ENCODE assay signal across 10 cellular contexts in the genomic region with DNA sequence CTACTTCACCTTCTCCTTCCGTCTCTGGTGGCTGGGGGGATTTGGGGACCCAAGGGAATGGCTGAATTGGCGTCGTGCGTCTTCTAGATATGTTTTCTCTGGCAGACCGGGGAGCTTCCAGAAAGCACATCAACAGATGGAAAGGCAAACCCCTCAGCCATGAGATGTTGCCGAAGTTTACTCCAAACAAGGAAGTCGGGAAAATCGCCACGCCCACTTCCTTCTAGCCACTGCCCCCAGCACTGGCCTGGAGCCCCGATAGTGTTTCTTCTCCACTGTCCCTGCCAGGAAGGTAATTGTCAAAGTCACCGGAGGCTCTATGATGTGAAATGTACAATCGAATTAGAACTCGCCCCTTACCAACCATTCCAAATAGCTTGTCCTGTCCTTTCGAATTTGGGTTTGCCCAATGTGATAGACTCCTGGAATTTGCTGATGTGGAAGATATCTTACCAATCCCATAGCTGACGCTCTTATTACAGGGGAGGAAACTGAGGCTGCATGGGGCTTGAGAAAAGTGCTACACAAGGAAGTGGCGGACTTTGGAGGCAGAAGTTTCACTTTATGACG.
DNase-seq lines count a peak whose midpoint lies in the region; ATAC-seq and TF ChIP-seq lines count a peak whose summit lies in the region.
"Had no signal": no experiment of that assay in that cellular context is flagged by ENCODE, and none has a peak within 500 bp of the region (broad histone marks: within the 10 kb centered on the region; RNA-seq: fewer than 3 reads in every experiment).

No MANE protein-coding gene starts in this region.

- peak; percentile 76 for ATAC-seq in Right ventricle myocardium inferior
- no peak for ATAC-seq in HG03045 (IDR thresholded peaks at IDR 0.05; ENCODE audit: unreplicated experiment)
- ATAC-seq: effector memory CD8-positive, alpha-beta T cell had no signal

- peak overlapping the region; percentile 76 for H3K4me3 Mint-ChIP-seq in endodermal cell
- H3K4me3 Mint-ChIP-seq: effector memory CD8-positive, alpha-beta T cell had no signal

- no peak overlapping the region for H3K27ac ChIP-seq in endodermal cell (ENCODE audit: low read depth, low read length)
- H3K27ac ChIP-seq in muscle layer of duodenum (ENCODE audit: low read length) = no peak overlapping the region
- no peak overlapping the region for H3K27ac ChIP-seq in Karpas-422 (ENCODE audit: low read length)

- H3K9me3 Mint-ChIP-seq in endodermal cell = no peaks in the 10 kb centered on the region

- H3K9me3 ChIP-seq in endodermal cell (ENCODE audit: control insufficient read depth, low read length) (no peaks in the 10 kb centered on the region), muscle layer of duodenum (ENCODE audit: control insufficient read depth in 1 of 2, low read length in 2 of 2) (no peaks in the 10 kb centered on the region), Karpas-422 (ENCODE audit: low read length) (no peaks in the 10 kb centered on the region)

- no peak overlapping the region for H2AFZ ChIP-seq in Karpas-422 (ENCODE audit: low read length)

- H3K36me3 ChIP-seq in endodermal cell (ENCODE audit: control insufficient read depth, insufficient read depth, low read length) (no peaks in the 10 kb centered on the region), muscle layer of duodenum (ENCODE audit: control insufficient read depth in 1 of 2, insufficient read depth in 2 of 2, low read length in 2 of 2) (no peaks in the 10 kb centered on the region), Karpas-422 (ENCODE audit: insufficient read depth, low read length) (no peaks in the 10 kb centered on the region)

- TF ChIP-seq CTCF in endodermal cell (conservative IDR thresholded peaks at IDR 0.05) = no peak

- DNase-seq in Right ventricle myocardium inferior (ENCODE audit: missing footprints) (peak; percentile 89), cardiac septum (ENCODE audit: low spot score) (no peak), endodermal cell (peak; percentile 86), globus pallidus (ENCODE audit: low spot score) (no peak), Karpas-422 (no peak), SW 1271 (lab: John Stamatoyannopoulos, UW) (no peak)
- DNase-seq: Calu3; effector memory CD8-positive, alpha-beta T cell had no signal

- intact Hi-C loops in Right ventricle myocardium inferior (cut with DNase I) = loop anchor here (10.0 kb wide), 1 partner anchor 84 kb away; no protein-coding TSS in a partner anchor
- intact Hi-C loops in cardiac septum (cut with DNase I) = no loop called here

- peaks cover 8% of the 10 kb centered on the region for H3K4me1 Mint-ChIP-seq in endodermal cell

- H4K20me1 ChIP-seq in Karpas-422 (ENCODE audit: insufficient read depth, low read depth, low read length) = no peaks in the 10 kb centered on the region

- H3K36me3 Mint-ChIP-seq in endodermal cell (ENCODE audit: low read depth) = no peaks in the 10 kb centered on the region

- peaks cover 64% of the 10 kb centered on the region for H3K27me3 Mint-ChIP-seq in endodermal cell (ENCODE audit: insufficient read depth)

- no peak overlapping the region for H3K4me2 ChIP-seq in Karpas-422 (ENCODE audit: low read depth, low read length, poor library complexity, severe bottlenecking)

- H3K27ac Mint-ChIP-seq in endodermal cell = no peak overlapping the region
- H3K27ac Mint-ChIP-seq: effector memory CD8-positive, alpha-beta T cell had no signal

- peaks cover 69% of the 10 kb centered on the region for H3K27me3 ChIP-seq in endodermal cell (ENCODE audit: control insufficient read depth, insufficient read depth, low read length, poor library complexity, severe bottlenecking)
- peaks cover 12% of the 10 kb centered on the region for H3K27me3 ChIP-seq in muscle layer of duodenum (ENCODE audit: low read depth, low read length)
- no peaks in the 10 kb centered on the region for H3K27me3 ChIP-seq in Karpas-422 (ENCODE audit: low read length)

- no peaks in the 10 kb centered on the region for H3K9me2 ChIP-seq in Karpas-422 (replicated peaks; ENCODE audit: insufficient read depth, low read length)

- WGBS in endodermal cell (ENCODE audit: insufficient coverage in 1 of 2, insufficient read length in 1 of 2), 2 experiments = 25 to 38% methylated on average over 15 to 17 of the region's 17 CpGs

- H3K4me1 ChIP-seq in endodermal cell (ENCODE audit: control insufficient read depth, insufficient read depth, low read length) (no peaks in the 10 kb centered on the region), muscle layer of duodenum (ENCODE audit: control insufficient read depth in 1 of 2, insufficient read depth in 2 of 2, low read length in 2 of 2) (peaks cover 0 to 13% of the 10 kb centered on the region in 2 donors), Karpas-422 (ENCODE audit: low read length) (no peaks in the 10 kb centered on the region)

- no peaks in the 10 kb centered on the region for H3K79me2 ChIP-seq in Karpas-422 (ENCODE audit: low read length)

- H3K4me3 ChIP-seq in endodermal cell (ENCODE audit: low read length) (peak overlapping the region; percentile 88), muscle layer of duodenum (ENCODE audit: low read depth in 1 of 2, low read length in 2 of 2) (peak overlapping the region; percentile 54 to 67), Karpas-422 (ENCODE audit: low read length) (no peak overlapping the region)

- H3K9ac ChIP-seq in endodermal cell (ENCODE audit: extremely low read depth, low read length, poor library complexity, severe bottlenecking) (no peak overlapping the region), Karpas-422 (ENCODE audit: low read length) (no peak overlapping the region)

Comparison
In these comparisons a context has a peak if more than half of its experiments do, and no peak if none do; other contexts are left out.
1. DNase-seq: peak in Right ventricle myocardium inferior (single experiment) and endodermal cell (single experiment); none in cardiac septum (single experiment), globus pallidus (single experiment), Karpas-422 (single experiment) and SW 1271 (0 of 2).